12 cellular contexts compared by ENCODE assay signal in genomic region chr4:184583738-184584502, GRCh38.
A peak's percentile ranks its signal among the peaks of the same experiment; 100 is the strongest.
DNase-seq lines count a peak whose midpoint lies in the region; ATAC-seq lines count a peak whose summit lies in the region.
"Had no signal": no experiment of that assay in that cellular context is flagged by ENCODE, and none has a peak within 500 bp of the region (broad histone marks: within the 10 kb centered on the region; RNA-seq: fewer than 3 reads in every experiment).

No MANE protein-coding gene starts in this region.

- H3K4me1 Mint-ChIP-seq in activated CD4-positive, alpha-beta T cell treated with anti-CD3 and anti-CD28 coated beads, Interleukin-2, amount 10 ng/mL, durations not matched to agents 24 days and 14 days = peaks cover 23% of the 10 kb centered on the region
- peaks cover 14% of the 10 kb centered on the region for H3K4me1 Mint-ChIP-seq in T-helper 17 cell

- ATAC-seq in GM21786 (IDR thresholded peaks at IDR 0.05; ENCODE audit: unreplicated experiment) = peak; percentile 52
- peak; percentile 91 for ATAC-seq in T-helper 17 cell
- ATAC-seq in GM18873 (IDR thresholded peaks at IDR 0.05; ENCODE audit: low FRiP score, unreplicated experiment) = no peak

- peak; percentile 68 for DNase-seq in activated CD4-positive, alpha-beta T cell treated with anti-CD3 and anti-CD28 coated beads, Interleukin-2, amount 10 ng/mL, durations not matched to agents 24 days and 14 days
- no peak for DNase-seq in activated CD4-positive, alpha-beta T cell treated with anti-CD3 and anti-CD28 coated beads, Interleukin-2, amount 50 U/mL, for 1 hour
- no peak for DNase-seq in T-helper 17 cell
- peak; percentile 38 for DNase-seq in stimulated activated CD4-positive, alpha-beta T cell treated with anti-CD3 and anti-CD28 coated beads, Interleukin-4, amount 100 ng/mL, for 24 hours
- no peak for DNase-seq in NCI-H446 (lab: John Stamatoyannopoulos, UW)
- no peak for DNase-seq in Ammon's horn (ENCODE audit: low spot score)
- DNase-seq: effector CD8-positive, alpha-beta T cell; H9; nephron progenitor cell had no signal

- intact Hi-C loops in activated CD4-positive, alpha-beta T cell treated with anti-CD3 and anti-CD28 coated beads, Interleukin-2, amount 10 ng/mL, durations not matched to agents 24 days and 14 days (cut with micrococcal nuclease) = loop anchor here (1.0 to 5.0 kb wide), 5 partner anchors 9 to 322 kb away; partner anchors contain the start of genes CASP3, IRF2 and PRIMPOL

- H3K4me3 Mint-ChIP-seq in activated CD4-positive, alpha-beta T cell treated with anti-CD3 and anti-CD28 coated beads, Interleukin-2, amount 10 ng/mL, durations not matched to agents 24 days and 14 days = peak overlapping the region; percentile 19
- H3K4me3 Mint-ChIP-seq in T-helper 17 cell = peak overlapping the region; percentile 52
- H3K4me3 Mint-ChIP-seq: H9, nephron progenitor cell had no signal

- no peaks in the 10 kb centered on the region for H3K27me3 Mint-ChIP-seq in activated CD4-positive, alpha-beta T cell treated with anti-CD3 and anti-CD28 coated beads, Interleukin-2, amount 10 ng/mL, durations not matched to agents 24 days and 14 days
- no peaks in the 10 kb centered on the region for H3K27me3 Mint-ChIP-seq in T-helper 17 cell

- H3K27ac Mint-ChIP-seq in activated CD4-positive, alpha-beta T cell treated with anti-CD3 and anti-CD28 coated beads, Interleukin-2, amount 10 ng/mL, durations not matched to agents 24 days and 14 days = peak overlapping the region; percentile 75
- peak overlapping the region; percentile 94 for H3K27ac Mint-ChIP-seq in T-helper 17 cell
- H3K27ac Mint-ChIP-seq: H9, nephron progenitor cell had no signal

- no peaks in the 10 kb centered on the region for H3K9me3 ChIP-seq in T-helper 17 cell (ENCODE audit: control insufficient read depth, low read length, poor library complexity, severe bottlenecking)
- H3K9me3 ChIP-seq: vagina had no signal

- H3K9me3 Mint-ChIP-seq in activated CD4-positive, alpha-beta T cell treated with anti-CD3 and anti-CD28 coated beads, Interleukin-2, amount 10 ng/mL, durations not matched to agents 24 days and 14 days = peaks cover 15% of the 10 kb centered on the region

- H3K36me3 Mint-ChIP-seq in activated CD4-positive, alpha-beta T cell treated with anti-CD3 and anti-CD28 coated beads, Interleukin-2, amount 10 ng/mL, durations not matched to agents 24 days and 14 days (ENCODE audit: low read depth) = peaks cover 5% of the 10 kb centered on the region
- no peaks in the 10 kb centered on the region for H3K36me3 Mint-ChIP-seq in T-helper 17 cell (ENCODE audit: low read depth)

Comparison
In these comparisons a context has a peak if more than half of its experiments do, and no peak if none do; other contexts are left out.
1. DNase-seq: peak in activated CD4-positive, alpha-beta T cell treated with anti-CD3 and anti-CD28 coated beads, Interleukin-2, amount 10 ng/mL, durations not matched to agents 24 days and 14 days (single experiment) and stimulated activated CD4-positive, alpha-beta T cell treated with anti-CD3 and anti-CD28 coated beads, Interleukin-4, amount 100 ng/mL, for 24 hours (single experiment); none in activated CD4-positive, alpha-beta T cell treated with anti-CD3 and anti-CD28 coated beads, Interleukin-2, amount 50 U/mL, for 1 hour (single experiment), T-helper 17 cell (0 of 3), NCI-H446 (0 of 2) and Ammon's horn (single experiment).